Comparison of ENCODE assay signal across 11 cellular contexts in the genomic region with DNA sequence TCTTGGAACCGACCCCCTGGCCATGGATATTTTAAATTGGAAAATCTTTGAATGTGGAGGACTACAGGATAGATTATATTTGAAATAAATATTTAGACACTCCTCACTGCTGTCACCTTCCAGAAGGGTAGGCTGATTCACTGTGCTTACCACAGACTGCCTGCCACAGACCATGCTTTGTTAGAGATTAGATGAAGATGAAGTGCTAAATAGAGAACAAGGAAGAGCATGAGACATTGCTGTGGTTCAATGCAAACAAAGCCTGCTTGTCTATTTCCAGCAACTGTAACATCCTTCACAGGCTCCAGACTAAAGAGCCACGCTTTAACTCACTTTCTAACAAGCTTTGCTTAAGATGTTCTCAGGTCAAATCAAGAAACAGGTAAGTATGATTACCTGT.
DNase-seq lines count a peak whose midpoint lies in the region; ATAC-seq and TF ChIP-seq lines count a peak whose summit lies in the region.
"Had no signal": no experiment of that assay in that cellular context is flagged by ENCODE, and none has a peak within 500 bp of the region (broad histone marks: within the 10 kb centered on the region; RNA-seq: fewer than 3 reads in every experiment).

No MANE protein-coding gene starts in this region.

- peaks cover 5% of the 10 kb centered on the region for H3K9me1 ChIP-seq in IMR-90 (ENCODE audit: insufficient read depth, low read length)

- H2AK9ac ChIP-seq in IMR-90 (replicated peaks; ENCODE audit: low read depth, low read length, poor library complexity) = no peak overlapping the region

- no peak overlapping the region for H3K23ac ChIP-seq in IMR-90 (ENCODE audit: low read depth, low read length)

- no peak overlapping the region for H3K18ac ChIP-seq in IMR-90 (ENCODE audit: low read depth, low read length)

- CTCF ChIA-PET in IMR-90 (lab: Yijun Ruan, JAX) = interaction anchor here (1.8 kb wide), 1 partner anchor 129 kb away, joined by 3 read pairs; no protein-coding TSS in a partner anchor

- H2BK20ac ChIP-seq in IMR-90 (ENCODE audit: low read depth, low read length) = no peak overlapping the region

- no peak overlapping the region for H3K4me2 ChIP-seq in IMR-90 (ENCODE audit: low read depth, low read length)

- no peak overlapping the region for H4K8ac ChIP-seq in IMR-90 (ENCODE audit: low read depth in 2 of 2, low read length in 2 of 2)

- DNase-seq in GDM1 (lab: John Stamatoyannopoulos, UW) = peak; percentile 64
- peak; percentile 87 for DNase-seq in IMR-90
- peak; percentile 34 for DNase-seq in astrocyte of the hippocampus (ENCODE audit: low read depth, low spot score)
- peak; percentile 84 for DNase-seq in myocyte (ENCODE audit: low read depth)
- no peak for DNase-seq in Peyer's patch
- no peak for DNase-seq in COLO668 (lab: John Stamatoyannopoulos, UW; ENCODE audit: unreplicated experiment)
- DNase-seq: CD4-positive, alpha-beta T cell; NCI-H226; stimulated activated naive CD8-positive, alpha-beta T cell treated with anti-CD3 and anti-CD28 coated beads, Interleukin-15, amount 100 ng/mL, for 72 hours had no signal

- H3K79me1 ChIP-seq in IMR-90 (ENCODE audit: low read depth in 1 of 2, low read length in 2 of 2) = no peaks in the 10 kb centered on the region

- H3K9me3 ChIP-seq in IMR-90 (ENCODE audit: control insufficient read depth, insufficient read depth, low read length) (0 out of 2 replicates have a peak, but pooled peaks cover 1% of the 10 kb centered on the region), Peyer's patch (no peaks in the 10 kb centered on the region)

- H4K5ac ChIP-seq in IMR-90 (ENCODE audit: low read depth, low read length) = no peak overlapping the region

- TF ChIP-seq POLR2A in IMR-90 (IDR thresholded peaks at IDR 0.05; ENCODE audit: low read depth, low read length) = no peak
- TF ChIP-seq POLR2A in Peyer's patch (IDR thresholded peaks at IDR 0.05) = no peak

- H3K4me3 ChIP-seq in IMR-90 (ENCODE audit: insufficient read depth, low read depth, low read length) = no peak overlapping the region
- no peak overlapping the region for H3K4me3 ChIP-seq in Peyer's patch

- in situ Hi-C loops in IMR-90 (cut with MboI; ENCODE audit: low sequenced_read_pairs) = no loop called here

- peaks cover 10% of the 10 kb centered on the region for H3K4me1 ChIP-seq in IMR-90 (ENCODE audit: control insufficient read depth, insufficient read depth, low read length)
- H3K4me1 ChIP-seq in Peyer's patch = no peaks in the 10 kb centered on the region

- no peak overlapping the region for H3K56ac ChIP-seq in IMR-90 (ENCODE audit: extremely low read depth, insufficient read depth, low read length)

- POLR2A ChIA-PET in IMR-90 (lab: Charles Lee; ENCODE audit: unreplicated experiment) = no interaction called here

- no peak overlapping the region for H2AK5ac ChIP-seq in IMR-90 (ENCODE audit: low read depth, low read length)

- WGBS in IMR-90 (ENCODE audit: extremely low coverage in 2 of 2, insufficient read length in 1 of 2), 2 experiments = no CpG with 5 or more reads among the region's 2 CpGs

- no peak overlapping the region for H3K27ac ChIP-seq in IMR-90 (ENCODE audit: insufficient read depth, low read length)
- H3K27ac ChIP-seq in Peyer's patch = no peak overlapping the region

- H3K4ac ChIP-seq in IMR-90 (ENCODE audit: low read depth, low read length) = peak overlapping the region; percentile 67; the same call in 1 of the 2 replicates

- dilution Hi-C loops in IMR-90 (cut with HindIII; ENCODE audit: low sequenced_read_pairs, unreplicated experiment) = no loop called here

- ATAC-seq in IMR-90 (ENCODE audit: low read depth) = peak; percentile 94
- no peak for ATAC-seq in GM19035 (IDR thresholded peaks at IDR 0.05; ENCODE audit: unreplicated experiment)
- ATAC-seq in GM21576 (IDR thresholded peaks at IDR 0.05; ENCODE audit: unreplicated experiment) = no peak
- ATAC-seq: stimulated activated naive CD8-positive, alpha-beta T cell treated with anti-CD3 and anti-CD28 coated beads, Interleukin-15, amount 100 ng/mL, for 72 hours had no signal

- no peak overlapping the region for H2BK15ac ChIP-seq in IMR-90 (ENCODE audit: low read depth, low read length)

- no peak overlapping the region for H3K9ac ChIP-seq in IMR-90 (ENCODE audit: low read depth, low read length)

- no peak for TF ChIP-seq CTCF in IMR-90 (conservative IDR thresholded peaks at IDR 0.05; ENCODE audit: low read depth, low read length)
- no peak for TF ChIP-seq CTCF in Peyer's patch (IDR thresholded peaks at IDR 0.05)

- no peak for TF ChIP-seq RAD21 in IMR-90 (IDR thresholded peaks at IDR 0.05; ENCODE audit: low read length)

- H3K14ac ChIP-seq in IMR-90 (replicated peaks; ENCODE audit: low read depth, low read length) = no peak overlapping the region

- no TSS peak for BruUV-seq in IMR-90 (replicated peaks; lab: Mats Ljungman, UMichigan)

- H2BK120ac ChIP-seq in IMR-90 (ENCODE audit: low read depth, low read length) = no peak overlapping the region

- H2BK5ac ChIP-seq in IMR-90 (ENCODE audit: low read depth, low read length, poor library complexity, severe bottlenecking) = peak overlapping the region; percentile 55

- H2AFZ ChIP-seq in IMR-90 (replicated peaks; ENCODE audit: low read length, poor library complexity) = peak overlapping the region; percentile 29

- H4K20me1 ChIP-seq in IMR-90 (ENCODE audit: insufficient read depth, low read length) = no peaks in the 10 kb centered on the region

- intact Hi-C loops in IMR-90 (cut with micrococcal nuclease) = no loop called here

- H3K27me3 ChIP-seq in IMR-90 (ENCODE audit: control insufficient read depth, insufficient read depth, low read length) (no peaks in the 10 kb centered on the region), Peyer's patch (no peaks in the 10 kb centered on the region)

- H4K91ac ChIP-seq in IMR-90 (ENCODE audit: insufficient read depth, low read depth, low read length) = no peak overlapping the region

- H3K36me3 ChIP-seq in IMR-90 (ENCODE audit: control insufficient read depth, insufficient read depth, low read length) (no peaks in the 10 kb centered on the region), Peyer's patch (no peaks in the 10 kb centered on the region)

TF ChIP-seq in IMR-90, 13 proteins besides CTCF, POLR2A, EP300 and RAD21:
- no peak for TF ChIP-seq CHD1 (IDR thresholded peaks at IDR 0.05; ENCODE audit: low read depth, low read length)
- TF ChIP-seq CEBPB (IDR thresholded peaks at IDR 0.05; ENCODE audit: low read depth, low read length) = peak; percentile 26; the same call in 1 of the 2 replicates
- peak; percentile 50; the same call in 1 of the 2 replicates for TF ChIP-seq BHLHE40 (IDR thresholded peaks at IDR 0.05; ENCODE audit: low read depth, low read length)

Comparison
In these comparisons a context has a peak if more than half of its experiments do, and no peak if none do; other contexts are left out.
1. DNase-seq: peak in GDM1 (single experiment), IMR-90 (single experiment), astrocyte of the hippocampus (single experiment) and myocyte (single experiment); none in Peyer's patch (0 of 3) and COLO668 (single experiment).